ENCODE assay signal across 23 cellular contexts in genomic region chr3:4768521-4768920, GRCh38.
"Had no signal": no experiment of that assay in that cellular context is flagged by ENCODE, and none has a peak within 500 bp of the region (broad histone marks: within the 10 kb centered on the region; RNA-seq: fewer than 3 reads in every experiment).

No MANE protein-coding gene starts in this region.

- H3K27ac ChIP-seq: hepatocyte, left ventricle myocardium inferior, neural progenitor cell, ovary, prostate gland, skin epidermis, spleen, tibial nerve, uterus had no signal

- H3K27me3 Mint-ChIP-seq: memory B cell; naive thymus-derived CD8-positive, alpha-beta T cell; stimulated activated naive CD8-positive, alpha-beta T cell treated with anti-CD3 and anti-CD28 coated beads, Interleukin-15, amount 100 ng/mL, for 72 hours; type B pancreatic cell had no signal

- H3K4me1 Mint-ChIP-seq: neural progenitor cell had no signal

- H3K4me3 Mint-ChIP-seq: memory B cell; naive thymus-derived CD8-positive, alpha-beta T cell; nephron; neural progenitor cell; stimulated activated effector memory CD8-positive, alpha-beta T cell treated with anti-CD3 and anti-CD28 coated beads, Interleukin-12 subunit alpha, Interleukin-12 subunit beta, amount 100 ng/mL, for 72 hours; stimulated activated naive CD8-positive, alpha-beta T cell treated with anti-CD3 and anti-CD28 coated beads, Interleukin-15, amount 100 ng/mL, for 72 hours; type B pancreatic cell had no signal

- H3K4me1 ChIP-seq: neural progenitor cell had no signal

- H3K36me3 ChIP-seq: neural progenitor cell, ovary, prostate gland, uterus had no signal

- H3K27me3 ChIP-seq: hepatocyte, neural progenitor cell, ovary, spleen, tibial nerve, uterus had no signal

- H3K9me3 ChIP-seq: ovary, prostate gland, uterus had no signal

- H3K27ac Mint-ChIP-seq: memory B cell; nephron; neural progenitor cell; stimulated activated effector memory CD8-positive, alpha-beta T cell treated with anti-CD3 and anti-CD28 coated beads, Interleukin-12 subunit alpha, Interleukin-12 subunit beta, amount 100 ng/mL, for 72 hours; type B pancreatic cell had no signal

- H3K4me3 ChIP-seq: hepatocyte, left ventricle myocardium inferior, neural progenitor cell, ovary, prostate gland, skin epidermis, spleen, tibial nerve, uterus had no signal

- ATAC-seq: naive thymus-derived CD8-positive, alpha-beta T cell; right cardiac atrium; sciatic nerve; stimulated activated effector memory CD8-positive, alpha-beta T cell treated with anti-CD3 and anti-CD28 coated beads, Interleukin-12 subunit alpha, Interleukin-12 subunit beta, amount 100 ng/mL, for 72 hours; stimulated activated naive CD8-positive, alpha-beta T cell treated with anti-CD3 and anti-CD28 coated beads, Interleukin-15, amount 100 ng/mL, for 72 hours had no signal

- DNase-seq: islet precursor cell; left ventricle myocardium inferior; naive thymus-derived CD8-positive, alpha-beta T cell; ovary; posterior cingulate gyrus; retina; right cardiac atrium; spleen; stimulated activated CD4-positive, alpha-beta T cell treated with anti-CD3 and anti-CD28 coated beads, Interleukin-4, amount 100 ng/mL, for 24 hours; stimulated activated naive CD4-positive, alpha-beta T cell treated with Interleukin-2 at 50 U/mL for 16 hours; stimulated activated naive CD8-positive, alpha-beta T cell treated with anti-CD3 and anti-CD28 coated beads, Interleukin-15, amount 100 ng/mL, for 72 hours; substantia nigra; uterus had no signal
